22 cellular contexts compared by ENCODE assay signal in genomic region chrX:14073158-14073557, GRCh38.
"Had no signal": no experiment of that assay in that cellular context is flagged by ENCODE, and none has a peak within 500 bp of the region (broad histone marks: within the 10 kb centered on the region; RNA-seq: fewer than 3 reads in every experiment).

No MANE protein-coding gene starts in this region.

- H3K27me3 ChIP-seq: ascending aorta, esophagus squamous epithelium, foreskin keratinocyte, tibial artery had no signal

- H3K27ac ChIP-seq: ascending aorta, esophagus squamous epithelium, foreskin keratinocyte, tibial artery had no signal

- H3K4me3 ChIP-seq: ascending aorta, esophagus squamous epithelium, lung, tibial artery had no signal

- H3K36me3 ChIP-seq: ascending aorta, esophagus squamous epithelium, tibial artery had no signal

- DNase-seq: activated CD4-positive, alpha-beta T cell treated with anti-CD3 and anti-CD28 coated beads, Interleukin-2, amount 10 ng/mL, durations not matched to agents 7 days and 5 days; activated CD8-positive, alpha-beta T cell treated with anti-CD3 and anti-CD28 coated beads, Interleukin-2, amount 10 ng/mL, durations not matched to agents 7 days and 5 days; activated naive CD4-positive, alpha-beta T cell treated with Interleukin-2 at 50 U/mL for 16 hours; activated naive CD8-positive, alpha-beta T cell treated with anti-CD3 and anti-CD28 coated beads, Interleukin-2, amount 50 U/mL, for 24 hours; activated T-cell treated with anti-CD3 and anti-CD28 coated beads, Interleukin-2, amount 50 U/mL, for 24 hours; dermis blood vessel endothelial cell; effector memory CD4-positive, alpha-beta T cell; esophagus squamous epithelium; foreskin keratinocyte; glutamatergic neuron; hippocampal formation; occipital lobe; stimulated activated CD4-positive, alpha-beta T cell treated with anti-CD3 and anti-CD28 coated beads, Interleukin-12 subunit alpha, Interleukin-12 subunit beta, amount 100 ng/mL, for 4 hours; stimulated activated CD4-positive, alpha-beta T cell treated with anti-CD3 and anti-CD28 coated beads, Interleukin-1b, Interleukin-23, amount 100 ng/mL, for 48 hours; stimulated activated naive CD8-positive, alpha-beta T cell treated with anti-CD3 and anti-CD28 coated beads, Interleukin-15, Interleukin-2, amounts not matched to agents 100 U/mL and 50 U/mL, for 24 hours; substantia nigra; tibial artery had no signal

- FAIRE-seq: keratinocyte, urothelium cell line had no signal

- H3K9me3 ChIP-seq: ascending aorta, esophagus squamous epithelium, tibial artery had no signal

- H3K4me1 ChIP-seq: ascending aorta, foreskin keratinocyte, tibial artery had no signal

- ATAC-seq: activated CD8-positive, alpha-beta T cell treated with anti-CD3 and anti-CD28 coated beads, Interleukin-2, amount 10 ng/mL, durations not matched to agents 7 days and 5 days; activated naive CD8-positive, alpha-beta T cell treated with anti-CD3 and anti-CD28 coated beads, Interleukin-2, amount 50 U/mL, for 24 hours; foreskin keratinocyte; left lobe of liver; stimulated activated naive CD8-positive, alpha-beta T cell treated with anti-CD3 and anti-CD28 coated beads, Interleukin-15, Interleukin-2, amounts not matched to agents 100 U/mL and 50 U/mL, for 24 hours had no signal
